In the genomic region with DNA sequence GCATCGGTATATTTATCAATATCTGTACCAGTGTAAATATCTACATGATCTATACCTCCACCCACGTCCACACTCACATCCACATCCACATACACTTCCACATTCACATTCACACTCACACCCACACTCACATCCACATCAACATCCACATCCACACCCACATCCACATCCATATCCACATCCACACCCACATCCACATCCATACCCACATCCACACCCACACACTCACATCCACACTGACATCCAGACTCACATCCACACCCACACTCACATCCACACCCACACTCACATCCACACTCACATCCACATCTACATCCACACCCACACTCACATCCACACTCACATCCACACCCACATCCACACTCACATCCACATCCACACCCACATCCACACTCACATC, we compare ENCODE assay signal across 25 cellular contexts.
DNase-seq lines count a peak whose midpoint lies in the region; ATAC-seq, FAIRE-seq and TF ChIP-seq lines count a peak whose summit lies in the region.
"Had no signal": no experiment of that assay in that cellular context is flagged by ENCODE, and none has a peak within 500 bp of the region (broad histone marks: within the 10 kb centered on the region; RNA-seq: fewer than 3 reads in every experiment).

No MANE protein-coding gene starts in this region.

- no peaks in the 10 kb centered on the region for H3K9me3 ChIP-seq in HEK293 (ENCODE audit: control insufficient read depth, insufficient read depth, low read depth, low read length)
- H3K9me3 ChIP-seq in H1 (ENCODE audit: insufficient read depth in 2 of 2, low read depth in 1 of 2, low read length in 1 of 2): no peaks in the 10 kb centered on the region
- no peaks in the 10 kb centered on the region for H3K9me3 ChIP-seq in neuronal stem cell (replicated peaks in 1 of 2; ENCODE audit: control insufficient read depth in 2 of 2, insufficient read depth in 1 of 2, low read depth in 1 of 2, low read length in 2 of 2)
- H3K9me3 ChIP-seq in right lobe of liver: no peaks in the 10 kb centered on the region
- no peaks in the 10 kb centered on the region for H3K9me3 ChIP-seq in left lung
- H3K9me3 ChIP-seq: BE2C, BLaER1 had no signal

- peaks cover 0 to 5% of the 10 kb centered on the region in 2 experiments for H4K20me1 ChIP-seq in H1 (replicated peaks in 1 of 2; ENCODE audit: control insufficient read depth in 1 of 2, insufficient read depth in 2 of 2, low read length in 2 of 2)
- H4K20me1 ChIP-seq: BLaER1 had no signal

- H3K23ac ChIP-seq in H1 (ENCODE audit: insufficient read length): no peak overlapping the region
- H3K23ac ChIP-seq in neuronal stem cell (ENCODE audit: low read depth, low read length, poor library complexity): peak overlapping the region; percentile 11

- ATAC-seq in right lobe of liver (no peak), left lung (no peak), HG03280 (IDR thresholded peaks at IDR 0.05; ENCODE audit: unreplicated experiment) (no peak)
- ATAC-seq: GM12878 had no signal

- H2AFZ ChIP-seq in H1 (ENCODE audit: low read length) (no peak overlapping the region), neuronal stem cell (ENCODE audit: low read length) (no peak overlapping the region)

- intact Hi-C loops in right lobe of liver (cut with DNase I) (no loop called here), left lung (cut with DNase I) (no loop called here)

- no peaks in the 10 kb centered on the region for H3K79me2 ChIP-seq in H1 (ENCODE audit: control insufficient read depth in 1 of 2, insufficient read depth in 2 of 2, low read length in 2 of 2)

- no peaks in the 10 kb centered on the region for H3K4me1 ChIP-seq in HEK293 (ENCODE audit: control insufficient read depth, insufficient read depth, low read length)
- peaks cover 5 to 12% (median 8%) of the 10 kb centered on the region in 4 experiments for H3K4me1 ChIP-seq in H1 (replicated peaks in 1 of 4; ENCODE audit: control insufficient read depth in 3 of 4, insufficient read depth in 4 of 4, low read length in 3 of 4)
- peaks cover 5% of the 10 kb centered on the region in 2 donors for H3K4me1 ChIP-seq in neuronal stem cell (ENCODE audit: control insufficient read depth in 2 of 2, insufficient read depth in 1 of 2, low read depth in 1 of 2, low read length in 2 of 2)
- H3K4me1 ChIP-seq in right lobe of liver: no peaks in the 10 kb centered on the region
- H3K4me1 ChIP-seq in left lung: no peaks in the 10 kb centered on the region
- H3K4me1 ChIP-seq: BE2C, BLaER1 had no signal

- H3K36me3 ChIP-seq in HEK293 (ENCODE audit: control insufficient read depth in 2 of 2, insufficient read depth in 1 of 2, low read length in 2 of 2) (no peaks in the 10 kb centered on the region), H1 (ENCODE audit: control insufficient read depth in 2 of 4, insufficient read depth in 4 of 4, low read length in 3 of 4) (no peaks in the 10 kb centered on the region), neuronal stem cell (replicated peaks in 1 of 2; ENCODE audit: control insufficient read depth in 2 of 2, insufficient read depth in 2 of 2, low read length in 2 of 2) (no peaks in the 10 kb centered on the region), right lobe of liver (no peaks in the 10 kb centered on the region), left lung (no peaks in the 10 kb centered on the region)
- H3K36me3 ChIP-seq: BE2C, BLaER1 had no signal

- no peak overlapping the region; the same call in 1 of the 2 replicates for H4K8ac ChIP-seq in H1 (ENCODE audit: extremely low read depth, insufficient read depth, low read length)
- no peak overlapping the region for H4K8ac ChIP-seq in neuronal stem cell (ENCODE audit: low read depth, low read length)

- TF ChIP-seq CTCF in HEK293 (tag by site-specific recombination; IDR thresholded peaks at IDR 0.05) (no peak), H1 (IDR thresholded peaks at IDR 0.05; ENCODE audit: control extremely low read depth in 1 of 3, insufficient read depth in 1 of 3, low read depth in 1 of 3, low read length in 3 of 3) (no peak), right lobe of liver (IDR thresholded peaks at IDR 0.05) (no peak), left lung (IDR thresholded peaks at IDR 0.05) (no peak)

- no peak for TF ChIP-seq RAD21 in H1 (IDR thresholded peaks at IDR 0.05 in 1 of 2, conservative IDR thresholded peaks at IDR 0.05 in 1 of 2; ENCODE audit: low read depth in 2 of 2, low read length in 2 of 2)

- POLR2A ChIA-PET in HEK293 (lab: Yijun Ruan, JAX) (no interaction called here), H1 (lab: Charles Lee; ENCODE audit: partially characterized antibody) (no interaction called here)

- peaks cover 19% of the 10 kb centered on the region; the same call in 1 of the 2 replicates for H3K23me2 ChIP-seq in H1 (ENCODE audit: low read depth, low read length)

- 91% methylated on average over 2 of the region's 2 CpGs; no CpG with 5 or more reads in 1 of the 2 experiments for WGBS in H1 (ENCODE audit: extremely low coverage in 1 of 2, insufficient coverage in 1 of 2, insufficient read length in 1 of 2, insufficient replicate concordance in 2 of 2, low coverage in 1 of 2, low lambda C conversion rate in 2 of 2, missing lambda C conversion rate in 1 of 2), 2 experiments
- WGBS in neuronal stem cell (ENCODE audit: extremely low coverage in 2 of 2, insufficient read length in 2 of 2, insufficient replicate concordance in 1 of 2), 2 donors: 100% methylated on average over 1 of the region's 2 CpGs; no CpG with 5 or more reads in 1 of the 2 donors
- WGBS in right lobe of liver (ENCODE audit: insufficient coverage, low coverage, low lambda C conversion rate, missing lambda C conversion rate): 67% methylated on average over 2 of the region's 2 CpGs

- H3K9ac ChIP-seq in H1 (replicated peaks in 1 of 4; ENCODE audit: extremely low read depth in 1 of 4, low read depth in 3 of 4, low read length in 3 of 4) (no peak overlapping the region), neuronal stem cell (ENCODE audit: low read depth, low read length, poor library complexity) (peak overlapping the region; percentile 38)
- H3K9ac ChIP-seq: BLaER1 had no signal

- H3K4me3 ChIP-seq in HEK293 (ENCODE audit: low read depth, low read length): no peak overlapping the region
- H3K4me3 ChIP-seq in H1 (ENCODE audit: extremely low read depth in 1 of 4, insufficient read depth in 2 of 4, low read depth in 3 of 4, low read length in 4 of 4): no peak overlapping the region
- peak overlapping the region in 1 of 2 donors; percentile 20 for H3K4me3 ChIP-seq in neuronal stem cell (ENCODE audit: low read length in 2 of 2)
- H3K4me3 ChIP-seq in right lobe of liver: no peak overlapping the region
- H3K4me3 ChIP-seq in left lung: no peak overlapping the region
- H3K4me3 ChIP-seq: BLaER1, GM12878 had no signal

- CTCF ChIA-PET in HEK293 (lab: Yijun Ruan, JAX): no interaction called here
- CTCF ChIA-PET in H1 (lab: Charles Lee; ENCODE audit: partially characterized antibody): no interaction called here

- H2AK5ac ChIP-seq in H1 (ENCODE audit: low read depth, low read length) (peak overlapping the region; percentile 96), neuronal stem cell (ENCODE audit: low read depth, low read length) (no peak overlapping the region)

- H3K4me2 ChIP-seq in H1 (ENCODE audit: insufficient read depth in 1 of 2, low read depth in 2 of 2, low read length in 2 of 2): no peak overlapping the region
- H3K4me2 ChIP-seq in neuronal stem cell (ENCODE audit: insufficient read depth, low read length, poor library complexity, severe bottlenecking): no peak overlapping the region
- H3K4me2 ChIP-seq: BLaER1 had no signal

- H3K18ac ChIP-seq in H1 (ENCODE audit: extremely low read depth, low read length) (peak overlapping the region; percentile 4; the same call in 1 of the 2 replicates), neuronal stem cell (ENCODE audit: low read length) (no peak overlapping the region)

- H3K4ac ChIP-seq in H1 (replicated peaks; ENCODE audit: insufficient read length, low read depth, low read length) (no peak overlapping the region), neuronal stem cell (ENCODE audit: low read length) (no peak overlapping the region)

- H2BK15ac ChIP-seq in H1 (ENCODE audit: low read length) (peak overlapping the region; percentile 94), neuronal stem cell (ENCODE audit: low read length) (no peak overlapping the region)

- H3K27ac ChIP-seq in HEK293 (ENCODE audit: extremely low read depth, low read depth, low read length) (no peak overlapping the region), H1 (ENCODE audit: low read depth, low read length) (no peak overlapping the region), neuronal stem cell (replicated peaks; ENCODE audit: low read length) (no peak overlapping the region), right lobe of liver (no peak overlapping the region), left lung (no peak overlapping the region)
- H3K27ac ChIP-seq: BLaER1 had no signal

- H3K56ac ChIP-seq in H1 (replicated peaks; ENCODE audit: insufficient read length, low read depth, low read length): peak overlapping the region; percentile 96

- no peaks in the 10 kb centered on the region for H3K27me3 ChIP-seq in H1 (replicated peaks in 1 of 4; ENCODE audit: control insufficient read depth in 3 of 4, extremely low read depth in 1 of 4, insufficient read depth in 3 of 4, low read length in 3 of 4)
- peaks cover 0 to 4% (median 0%) of the 10 kb centered on the region in 3 experiments for H3K27me3 ChIP-seq in neuronal stem cell (ENCODE audit: control insufficient read depth in 3 of 3, insufficient read depth in 3 of 3, low read depth in 1 of 3, low read length in 3 of 3)
- no peaks in the 10 kb centered on the region for H3K27me3 ChIP-seq in right lobe of liver
- peaks cover 0 to 12% of the 10 kb centered on the region in 2 donors for H3K27me3 ChIP-seq in left lung
- H3K27me3 ChIP-seq: BE2C, BLaER1 had no signal

- no peak overlapping the region for H4K5ac ChIP-seq in H1 (ENCODE audit: insufficient read length, low read depth, low read length)

- H3K79me1 ChIP-seq in H1 (ENCODE audit: low read depth, low read length) (no peaks in the 10 kb centered on the region), neuronal stem cell (ENCODE audit: low read depth, low read length) (no peaks in the 10 kb centered on the region)

- no peak overlapping the region for H3K14ac ChIP-seq in H1 (ENCODE audit: insufficient read length)
- H3K14ac ChIP-seq in neuronal stem cell (ENCODE audit: low read length): no peak overlapping the region

- peak overlapping the region; percentile 69; the same call in 1 of the 2 replicates for H2BK5ac ChIP-seq in H1 (ENCODE audit: low read depth, low read length)
- H2BK5ac ChIP-seq in neuronal stem cell (ENCODE audit: low read length): no peak overlapping the region

- no peak for TF ChIP-seq POLR2A in H1 (IDR thresholded peaks at IDR 0.05; ENCODE audit: control extremely low read depth in 1 of 2, low read depth in 2 of 2, low read length in 2 of 2)
- no peak for TF ChIP-seq POLR2A in right lobe of liver (IDR thresholded peaks at IDR 0.05)

- H4K91ac ChIP-seq in H1 (replicated peaks; ENCODE audit: insufficient read length, low read length) (no peak overlapping the region), neuronal stem cell (ENCODE audit: low read depth, low read length, poor library complexity) (no peak overlapping the region)

- H2BK120ac ChIP-seq in H1 (replicated peaks; ENCODE audit: low read depth, low read length) (no peak overlapping the region), neuronal stem cell (ENCODE audit: low read depth, low read length) (no peak overlapping the region)

- peak overlapping the region; percentile 93; the same call in 1 of the 2 replicates for H2BK12ac ChIP-seq in H1 (ENCODE audit: low read depth, low read length)
- H2BK12ac ChIP-seq in neuronal stem cell (ENCODE audit: low read length): no peak overlapping the region

- H2BK20ac ChIP-seq in H1 (ENCODE audit: low read length): peak overlapping the region; percentile 83

- DNase-seq in H1 (ENCODE audit: low read depth in 1 of 2, low spot score in 2 of 2) (no peak), neuronal stem cell (ENCODE audit: low spot score) (no peak), right lobe of liver (no peak), left lung (no peak)
- DNase-seq: 8988T; ACHN; BE2C; C1 segment of cervical spinal cord; CD4-positive, alpha-beta memory T cell; CD4-positive, CD25-positive, alpha-beta regulatory T cell; CD8-positive, alpha-beta memory T cell; COR-L47; DMS 273 treated with DMSO at 0.1 percent for 48 hours; DMS153; DMS53; DMS79; DND-41; EL; GDM1 had no signal

- no peak for FAIRE-seq in H1 (lab: Jason Lieb, UNC)
- FAIRE-seq: A204.1, GM19239 had no signal

- no peak for TF ChIP-seq EP300 in H1 (IDR thresholded peaks at IDR 0.05; ENCODE audit: borderline replicate concordance in 1 of 2, low read depth in 2 of 2, low read length in 2 of 2)
